Comparison of ENCODE assay signal across 18 cellular contexts in the genomic region with DNA sequence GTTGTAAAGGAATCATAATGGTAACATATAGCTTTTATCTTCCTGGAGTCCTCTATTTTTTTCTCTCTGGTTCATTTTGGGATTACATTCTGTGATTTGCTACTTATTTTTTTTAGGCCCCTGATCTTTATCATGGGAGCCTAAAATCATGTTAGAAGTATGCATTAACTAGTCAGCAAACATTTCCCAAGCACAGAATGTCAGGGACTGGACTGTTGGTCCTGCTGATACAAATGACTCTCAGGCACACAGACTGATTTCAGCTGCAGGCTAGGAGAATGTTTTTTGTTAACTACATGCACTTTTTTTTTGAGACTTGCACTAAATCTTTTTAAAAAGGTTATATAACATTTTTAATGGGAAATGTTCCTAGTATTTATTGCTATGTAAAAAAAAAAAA.
A peak's percentile ranks its signal among the peaks of the same experiment; 100 is the strongest.
DNase-seq lines count a peak whose midpoint lies in the region; FAIRE-seq and TF ChIP-seq lines count a peak whose summit lies in the region.
"Had no signal": no experiment of that assay in that cellular context is flagged by ENCODE, and none has a peak within 500 bp of the region (broad histone marks: within the 10 kb centered on the region; RNA-seq: fewer than 3 reads in every experiment).

No MANE protein-coding gene starts in this region.

- TF ChIP-seq CTCF in adrenal gland (IDR thresholded peaks at IDR 0.05) (no peak), fibroblast of villous mesenchyme (IDR thresholded peaks at IDR 0.05; ENCODE audit: insufficient read depth, low read depth, low read length) (no peak), osteoblast (IDR thresholded peaks at IDR 0.05; ENCODE audit: extremely low read depth, low read depth, low read length) (no peak)

- peak; percentile 20 for FAIRE-seq in H54 (lab: Jason Lieb, UNC)
- no peak for FAIRE-seq in HTR-8/SVneo (lab: Jason Lieb, UNC)

- H3K36me3 ChIP-seq in adrenal gland (replicated peaks in 1 of 2) (no peaks in the 10 kb centered on the region), osteoblast (ENCODE audit: insufficient read depth, low read length) (no peaks in the 10 kb centered on the region)
- H3K36me3 ChIP-seq: BLaER1, HAP-1, upper lobe of right lung had no signal

- H3K27ac ChIP-seq in adrenal gland (peak overlapping the region in 4 of 5 donors; percentile 46 to 81 (median 56)), osteoblast (ENCODE audit: low read depth, low read length) (peak overlapping the region; percentile 0)
- H3K27ac ChIP-seq: BLaER1, dorsolateral prefrontal cortex, upper lobe of right lung had no signal

- H3K27me3 ChIP-seq in adrenal gland (no peaks in the 10 kb centered on the region), osteoblast (ENCODE audit: insufficient read depth, low read length) (no peaks in the 10 kb centered on the region)
- H3K27me3 ChIP-seq: BLaER1, dorsolateral prefrontal cortex, upper lobe of right lung had no signal

- intact Hi-C loops in adrenal gland (cut with DNase I): no loop called here

- DNase-seq in H54 (ENCODE audit: insufficient read length, low spot score) (no peak), adrenal gland (peak in 4 of 7 donors; percentile 8 to 35 (median 16)), fibroblast of villous mesenchyme (ENCODE audit: low read depth) (peak; percentile 48), osteoblast (ENCODE audit: insufficient read length, low spot score, missing footprints) (no peak), HTR-8/SVneo (ENCODE audit: insufficient read length, low spot score) (no peak), NCI-H2081 (lab: John Stamatoyannopoulos, UW) (no peak), inferior parietal cortex (ENCODE audit: extremely low spot score) (no peak)
- DNase-seq: activated CD8-positive, alpha-beta T cell treated with anti-CD3 and anti-CD28 coated beads for 36 hours; aorta; DMS153; dorsolateral prefrontal cortex; foreskin melanocyte; mesendoderm; NCI-H1105; NCI-H226; upper lobe of right lung had no signal

- peak overlapping the region; percentile 42 for H3K4me2 ChIP-seq in osteoblast (ENCODE audit: insufficient read depth, low read length)
- H3K4me2 ChIP-seq: BLaER1 had no signal

- H3K4me3 ChIP-seq in adrenal gland (no peak overlapping the region), fibroblast of villous mesenchyme (ENCODE audit: low read depth, low read length) (no peak overlapping the region), osteoblast (ENCODE audit: insufficient read depth, low read length) (no peak overlapping the region)
- H3K4me3 ChIP-seq: BLaER1, dorsolateral prefrontal cortex, HAP-1, upper lobe of right lung had no signal

- H3K4me1 ChIP-seq in adrenal gland (replicated peaks in 1 of 2) (peaks cover 24 to 46% of the 10 kb centered on the region in 2 donors), osteoblast (ENCODE audit: insufficient read depth, low read length) (peaks cover 26% of the 10 kb centered on the region)

- H3K9me3 ChIP-seq in adrenal gland (replicated peaks in 1 of 3): no peaks in the 10 kb centered on the region
- no peaks in the 10 kb centered on the region for H3K9me3 ChIP-seq in osteoblast (ENCODE audit: low read depth, low read length)
- H3K9me3 ChIP-seq: BLaER1, HAP-1, upper lobe of right lung had no signal

- no peak overlapping the region for H2AFZ ChIP-seq in osteoblast (ENCODE audit: low read length)

- no peaks in the 10 kb centered on the region for H4K20me1 ChIP-seq in osteoblast (ENCODE audit: insufficient read depth, low read length)
- H4K20me1 ChIP-seq: BLaER1 had no signal

- TF ChIP-seq POLR2A in H54 (IDR thresholded peaks at IDR 0.05; ENCODE audit: low read depth, low read length): no peak
- no peak for TF ChIP-seq POLR2A in adrenal gland (IDR thresholded peaks at IDR 0.05)

- H3K79me2 ChIP-seq in osteoblast (ENCODE audit: insufficient read depth, low read length): no peaks in the 10 kb centered on the region

Comparison
In these comparisons a context has a peak if more than half of its experiments do, and no peak if none do; other contexts are left out.
1. DNase-seq: peak in adrenal gland (4 of 7) and fibroblast of villous mesenchyme (single experiment); none in H54 (single experiment), osteoblast (single experiment), HTR-8/SVneo (single experiment), NCI-H2081 (0 of 2) and inferior parietal cortex (single experiment).